ENCODE assay signal across 23 cellular contexts in genomic region chr2:119941388-119941787, GRCh38.
"Had no signal": no experiment of that assay in that cellular context is flagged by ENCODE, and none has a peak within 500 bp of the region (broad histone marks: within the 10 kb centered on the region; RNA-seq: fewer than 3 reads in every experiment).

No MANE protein-coding gene starts in this region.

- H3K9me3 Mint-ChIP-seq: dendritic cell treated with granulocyte-macrophage colony-stimulating factor and Interleukin-4, amounts not matched to agents 40 ng/mL and 50 ng/mL, for 4 days; memory B cell; mesothelial cell of epicardium; nephron; stimulated activated naive B cell treated with anti-CD40 and anti-IgM and Interleukin-4, amounts not matched to agents 10 μg/mL and 1 μg/mL and 100 μg/mL, for 72 hours had no signal

- H3K27ac ChIP-seq: esophagus squamous epithelium, gastroesophageal sphincter, left lung, lower lobe of right lung, pancreas, prostate gland, spleen, testis, tibial nerve, upper lobe of right lung, vagina had no signal

- H3K27me3 Mint-ChIP-seq: dendritic cell treated with granulocyte-macrophage colony-stimulating factor and Interleukin-4, amounts not matched to agents 40 ng/mL and 50 ng/mL, for 4 days; memory B cell; stimulated activated naive B cell treated with anti-CD40 and anti-IgM and Interleukin-4, amounts not matched to agents 10 μg/mL and 1 μg/mL and 100 μg/mL, for 72 hours; stimulated activated naive CD8-positive, alpha-beta T cell treated with anti-CD3 and anti-CD28 coated beads, Interleukin-15, amount 100 ng/mL, for 72 hours had no signal

- H3K4me1 Mint-ChIP-seq: mesothelial cell of epicardium had no signal

- DNase-seq: esophagus squamous epithelium; glutamatergic neuron; left lung; lower lobe of right lung; occipital lobe; pancreas; spleen; stimulated activated CD4-positive, alpha-beta T cell treated with anti-CD3 and anti-CD28 coated beads, Interleukin-15, amount 100 ng/mL, for 24 hours; stimulated activated CD4-positive, alpha-beta T cell treated with anti-CD3 and anti-CD28 coated beads, Interleukin-1b, Interleukin-23, amount 100 ng/mL, for 48 hours; stimulated activated CD4-positive, alpha-beta T cell treated with anti-CD3 and anti-CD28 coated beads, Interleukin-4, amount 100 ng/mL, for 24 hours; stimulated activated naive B cell treated with anti-CD40 and anti-IgM and Interleukin-4, amounts not matched to agents 10 μg/mL and 1 μg/mL and 100 μg/mL, for 72 hours; stimulated activated naive CD8-positive, alpha-beta T cell treated with anti-CD3 and anti-CD28 coated beads, Interleukin-15, amount 100 ng/mL, for 72 hours; testis; upper lobe of right lung had no signal

- ATAC-seq: gastroesophageal sphincter; left lung; lower lobe of right lung; pancreas; sciatic nerve; stimulated activated naive B cell treated with anti-CD40 and anti-IgM and Interleukin-4, amounts not matched to agents 10 μg/mL and 1 μg/mL and 100 μg/mL, for 72 hours; stimulated activated naive CD8-positive, alpha-beta T cell treated with anti-CD3 and anti-CD28 coated beads, Interleukin-15, amount 100 ng/mL, for 72 hours; upper lobe of right lung had no signal

- H3K27ac Mint-ChIP-seq: dendritic cell treated with granulocyte-macrophage colony-stimulating factor and Interleukin-4, amounts not matched to agents 40 ng/mL and 50 ng/mL, for 4 days; memory B cell; mesothelial cell of epicardium; nephron; stimulated activated naive B cell treated with anti-CD40 and anti-IgM and Interleukin-4, amounts not matched to agents 10 μg/mL and 1 μg/mL and 100 μg/mL, for 72 hours had no signal

- H3K4me3 ChIP-seq: esophagus squamous epithelium, gastroesophageal sphincter, left lung, lower lobe of right lung, pancreas, prostate gland, spleen, testis, tibial nerve, upper lobe of right lung, vagina had no signal

- H3K27me3 ChIP-seq: esophagus squamous epithelium, gastroesophageal sphincter, left lung, pancreas, spleen, testis, tibial nerve, upper lobe of right lung, vagina had no signal

- H3K9me3 ChIP-seq: esophagus squamous epithelium, gastroesophageal sphincter, left lung, lower lobe of right lung, pancreas, prostate gland, spleen, testis, tibial nerve, upper lobe of right lung, vagina had no signal

- H3K4me1 ChIP-seq: esophagus squamous epithelium, gastroesophageal sphincter, left lung, lower lobe of right lung, pancreas, prostate gland, testis, tibial nerve, upper lobe of right lung had no signal

- H3K4me3 Mint-ChIP-seq: dendritic cell treated with granulocyte-macrophage colony-stimulating factor and Interleukin-4, amounts not matched to agents 40 ng/mL and 50 ng/mL, for 4 days; memory B cell; mesothelial cell of epicardium; nephron; stimulated activated naive B cell treated with anti-CD40 and anti-IgM and Interleukin-4, amounts not matched to agents 10 μg/mL and 1 μg/mL and 100 μg/mL, for 72 hours; stimulated activated naive CD8-positive, alpha-beta T cell treated with anti-CD3 and anti-CD28 coated beads, Interleukin-15, amount 100 ng/mL, for 72 hours had no signal
